Comparison of ENCODE assay signal across 24 cellular contexts in genomic region chr1:42325014-42325402, GRCh38. TPM values are rescaled to one million over a fixed set of nuclear protein-coding genes. Genes with fewer than 3 reads are reported as not detected.
DNase-seq lines count a peak whose midpoint lies in the region; ATAC-seq and TF ChIP-seq lines count a peak whose summit lies in the region.
"Had no signal": no experiment of that assay in that cellular context is flagged by ENCODE, and none has a peak within 500 bp of the region (broad histone marks: within the 10 kb centered on the region; RNA-seq: fewer than 3 reads in every experiment).

No MANE protein-coding gene starts in this region.

- no peak for ATAC-seq in activated naive CD8-positive, alpha-beta T cell treated with anti-CD3 and anti-CD28 coated beads, Interleukin-2, amount 50 U/mL, for 24 hours
- ATAC-seq in T-cell (replicated peaks in 1 of 4) (no peak), right lobe of liver (peak; percentile 78 to 89 (median 88))
- ATAC-seq: GM12878, GM23338 had no signal

- H3K36me3 Mint-ChIP-seq in activated naive CD8-positive, alpha-beta T cell = peaks cover 9% of the 10 kb centered on the region
- H3K36me3 Mint-ChIP-seq in activated naive CD8-positive, alpha-beta T cell treated with anti-CD3 and anti-CD28 coated beads, Interleukin-2, amount 50 U/mL, for 24 hours (ENCODE audit: low read depth) = peaks cover 4% of the 10 kb centered on the region
- H3K36me3 Mint-ChIP-seq in T-cell = peaks cover 13% of the 10 kb centered on the region

- H3K36me3 ChIP-seq in right lobe of liver = no peaks in the 10 kb centered on the region
- H3K36me3 ChIP-seq: BLaER1 had no signal

- POLR2A ChIA-PET in T-cell (lab: Charles Lee) = interaction anchor here in 1 of 2 donors (0.5 kb wide), 1 partner anchor 456 kb away, joined by 4 read pairs; no protein-coding TSS in a partner anchor

- no peak overlapping the region for H3K27ac ChIP-seq in right lobe of liver
- H3K27ac ChIP-seq: BLaER1 had no signal

- H3K9me3 Mint-ChIP-seq in activated naive CD8-positive, alpha-beta T cell (ENCODE audit: low read depth) = no peaks in the 10 kb centered on the region
- H3K9me3 Mint-ChIP-seq in activated naive CD8-positive, alpha-beta T cell treated with anti-CD3 and anti-CD28 coated beads, Interleukin-2, amount 50 U/mL, for 24 hours = no peaks in the 10 kb centered on the region
- H3K9me3 Mint-ChIP-seq in T-cell = no peaks in the 10 kb centered on the region
- H3K9me3 Mint-ChIP-seq: CD4-positive, CD25-positive, alpha-beta regulatory T cell; GM23338; H9 had no signal

- H3K27me3 ChIP-seq in right lobe of liver = no peaks in the 10 kb centered on the region
- H3K27me3 ChIP-seq: BLaER1 had no signal

- WGBS in right lobe of liver (ENCODE audit: insufficient coverage, low coverage, low lambda C conversion rate, missing lambda C conversion rate) = 20% methylated on average over 2 of the region's 2 CpGs

- H3K9me3 ChIP-seq in right lobe of liver = no peaks in the 10 kb centered on the region
- H3K9me3 ChIP-seq: BLaER1, SK-N-SH had no signal

- H3K4me1 Mint-ChIP-seq in activated naive CD8-positive, alpha-beta T cell (ENCODE audit: low read depth) = peaks cover 91% of the 10 kb centered on the region
- H3K4me1 Mint-ChIP-seq in activated naive CD8-positive, alpha-beta T cell treated with anti-CD3 and anti-CD28 coated beads, Interleukin-2, amount 50 U/mL, for 24 hours = peaks cover 80% of the 10 kb centered on the region
- peaks cover 88 to 91% (median 90%) of the 10 kb centered on the region in 3 donors for H3K4me1 Mint-ChIP-seq in T-cell

- no peak for DNase-seq in activated naive CD8-positive, alpha-beta T cell treated with anti-CD3 and anti-CD28 coated beads, Interleukin-2, amount 50 U/mL, for 24 hours
- no peak for DNase-seq in T-cell
- no peak for DNase-seq in right lobe of liver
- no peak for DNase-seq in NCI-H526 treated with DMSO at 0.1 percent for 48 hours (lab: John Stamatoyannopoulos, UW)
- DNase-seq in DMS114 treated with DMSO at 0.1 percent for 48 hours (lab: John Stamatoyannopoulos, UW; ENCODE audit: unreplicated experiment) = no peak
- no peak for DNase-seq in erythroblast (lab: John Stamatoyannopoulos, UW)
- DNase-seq: CD4-positive, CD25-positive, alpha-beta regulatory T cell; COR-L47; DMS79; EL; GDM1; H9; KBM-7; MM.1S; NCI-H187; NCI-H2171 treated with DMSO at 0.1 percent for 48 hours; NCI-H524; NCI-H774; SK-N-SH had no signal

- peak overlapping the region; percentile 68 for H3K27ac Mint-ChIP-seq in activated naive CD8-positive, alpha-beta T cell
- no peak overlapping the region for H3K27ac Mint-ChIP-seq in activated naive CD8-positive, alpha-beta T cell treated with anti-CD3 and anti-CD28 coated beads, Interleukin-2, amount 50 U/mL, for 24 hours
- H3K27ac Mint-ChIP-seq in T-cell = peak overlapping the region; percentile 6 to 72
- H3K27ac Mint-ChIP-seq: CD4-positive, CD25-positive, alpha-beta regulatory T cell; GM23338 had no signal

- no peak overlapping the region for H3K4me3 ChIP-seq in right lobe of liver
- H3K4me3 ChIP-seq: BLaER1, GM12878, GM23338 had no signal

- no peak for TF ChIP-seq CTCF in right lobe of liver (IDR thresholded peaks at IDR 0.05)

- intact Hi-C loops in right lobe of liver (cut with DNase I) = no loop called here

- H3K4me1 ChIP-seq in right lobe of liver = peaks cover 0 to 40% (median 14%) of the 10 kb centered on the region in 4 donors

- H3K27me3 Mint-ChIP-seq in activated naive CD8-positive, alpha-beta T cell = no peaks in the 10 kb centered on the region
- no peaks in the 10 kb centered on the region for H3K27me3 Mint-ChIP-seq in activated naive CD8-positive, alpha-beta T cell treated with anti-CD3 and anti-CD28 coated beads, Interleukin-2, amount 50 U/mL, for 24 hours
- H3K27me3 Mint-ChIP-seq in T-cell = no peaks in the 10 kb centered on the region
- H3K27me3 Mint-ChIP-seq: CD4-positive, CD25-positive, alpha-beta regulatory T cell had no signal

- no peak for TF ChIP-seq POLR2A in right lobe of liver (IDR thresholded peaks at IDR 0.05)
- TF ChIP-seq POLR2A in erythroblast (IDR thresholded peaks at IDR 0.05; ENCODE audit: low read length) = no peak

- CTCF ChIA-PET in T-cell (lab: Charles Lee) = no interaction called here

- H3K4me3 Mint-ChIP-seq in activated naive CD8-positive, alpha-beta T cell = no peak overlapping the region
- H3K4me3 Mint-ChIP-seq in activated naive CD8-positive, alpha-beta T cell treated with anti-CD3 and anti-CD28 coated beads, Interleukin-2, amount 50 U/mL, for 24 hours = no peak overlapping the region
- H3K4me3 Mint-ChIP-seq in T-cell = no peak overlapping the region
- H3K4me3 Mint-ChIP-seq: GM23338, H9 had no signal

RNA-seq across cellular contexts. Expression of gene FOXJ3, which starts 10.0 kb away (rescaled TPM):
- total RNA-seq in T-cell = 10 to 100 TPM; 71.4 to 87.7 (median 77.8) TPM
- 10 to 100 TPM; 12.1 to 18.4 (median 14.5) TPM for total RNA-seq in right lobe of liver

RNA-seq across cellular contexts. Expression of gene RIMKLA, which starts 55.6 kb away (rescaled TPM):
- total RNA-seq in T-cell (under 1 TPM in 4 of 5 donors, not detected in 1; 0.06 to 0.35 (median 0.15) TPM), right lobe of liver (under 1 TPM; 0.02 to 0.95 (median 0.15) TPM)
- total RNA-seq: CD4-positive, CD25-positive, alpha-beta regulatory T cell; LHCN-M2 had no signal

Comparison
In these comparisons a context has a peak if more than half of its experiments do, and no peak if none do; other contexts are left out.
1. ATAC-seq: peak in right lobe of liver (4 of 4); none in activated naive CD8-positive, alpha-beta T cell treated with anti-CD3 and anti-CD28 coated beads, Interleukin-2, amount 50 U/mL, for 24 hours (single experiment) and T-cell (0 of 4).